Comparison of ENCODE assay signal across 1 cellular context in the genomic region with DNA sequence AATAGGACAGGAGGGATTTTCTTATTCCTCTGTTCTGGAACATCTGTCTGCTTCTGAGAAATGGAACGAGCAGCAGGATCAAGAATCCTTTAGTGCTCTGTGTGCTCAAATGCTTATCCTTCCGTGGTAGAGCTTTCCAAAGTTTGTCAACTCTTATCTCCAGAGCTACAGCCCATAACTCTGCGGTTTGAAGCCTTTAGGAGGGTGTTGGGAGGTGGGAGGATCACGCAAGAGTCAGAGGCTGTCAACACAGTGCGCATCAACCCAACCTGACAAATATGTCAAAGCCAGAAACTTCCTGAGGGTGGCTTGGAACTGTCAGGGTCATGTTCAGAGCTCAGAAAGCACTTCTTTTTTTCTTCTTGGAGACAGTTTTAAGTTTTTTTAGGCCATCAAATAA.
TF ChIP-seq lines count a peak whose summit lies in the region.

No MANE protein-coding gene starts in this region.

TF ChIP-seq in K562, 482 proteins besides CTCF, POLR2A, EP300 and RAD21 (continued from another document and continues in another):
- TF ChIP-seq CHD4 (IDR thresholded peaks at IDR 0.05; ENCODE audit: insufficient read depth, insufficient replicate concordance, low read depth, low read length, poor library complexity, severe bottlenecking) (no peak), ZNF408 (CRISPR knock-in tag; IDR thresholded peaks at IDR 0.05; ENCODE audit: low read depth) (no peak), HMG20A (CRISPR knock-in tag; conservative IDR thresholded peaks at IDR 0.05) (no peak), SRF (CRISPR knock-in tag; IDR thresholded peaks at IDR 0.05) (no peak), CBX3 (IDR thresholded peaks at IDR 0.05; ENCODE audit: borderline replicate concordance in 1 of 2, low read length in 2 of 2) (peak in 1 of 2 experiments; percentile 70; a peak in 1 of 3 replicates), HDAC3 (IDR thresholded peaks at IDR 0.05; ENCODE audit: borderline replicate concordance, partially characterized antibody) (no peak), FUS (optimal IDR thresholded peaks at IDR 0.05; ENCODE audit: low read depth, low read length) (no peak), ZNF778 (CRISPR knock-in tag; IDR thresholded peaks at IDR 0.05) (no peak), CEBPB (tag; IDR thresholded peaks at IDR 0.05) (peak; percentile 45; the same call in 1 of the 2 replicates), POLR2AphosphoS5 (IDR thresholded peaks at IDR 0.05; ENCODE audit: control insufficient read depth, insufficient read depth, low read depth, low read length) (peak; percentile 80), STAG1 (CRISPR knock-in tag; IDR thresholded peaks at IDR 0.05; ENCODE audit: borderline replicate concordance) (no peak), ILK (tag; IDR thresholded peaks at IDR 0.05; ENCODE audit: borderline replicate concordance, low read depth) (no peak), SPI1 (IDR thresholded peaks at IDR 0.05; ENCODE audit: borderline replicate concordance, low read depth, low read length) (0 out of 2 replicates have a peak, but pooled peaks have one; percentile 4), RBFOX2 (IDR thresholded peaks at IDR 0.05; ENCODE audit: low read depth, low read length) (no peak), ELF1 (tag; IDR thresholded peaks at IDR 0.05) (no peak), ZNF143 (CRISPR knock-in tag; IDR thresholded peaks at IDR 0.05) (no peak), EHMT2 (IDR thresholded peaks at IDR 0.05) (peak; percentile 71; the same call in 1 of the 2 replicates), HOXB6 (CRISPR knock-in tag; IDR thresholded peaks at IDR 0.05; ENCODE audit: borderline replicate concordance) (no peak), GABPA (tag; conservative IDR thresholded peaks at IDR 0.05; ENCODE audit: low read depth) (no peak), TAL1 (IDR thresholded peaks at IDR 0.05) (peak; percentile 80), FOXA1 (IDR thresholded peaks at IDR 0.05; ENCODE audit: borderline replicate concordance) (no peak), NCOA1 (IDR thresholded peaks at IDR 0.05; ENCODE audit: low read depth) (0 out of 2 replicates have a peak, but pooled peaks have one; percentile 26), SMARCB1 (IDR thresholded peaks at IDR 0.05; ENCODE audit: insufficient read length, low read depth) (no peak), STAT5B (CRISPR knock-in tag; IDR thresholded peaks at IDR 0.05) (no peak)
- TF ChIP-seq, protein P1, sequence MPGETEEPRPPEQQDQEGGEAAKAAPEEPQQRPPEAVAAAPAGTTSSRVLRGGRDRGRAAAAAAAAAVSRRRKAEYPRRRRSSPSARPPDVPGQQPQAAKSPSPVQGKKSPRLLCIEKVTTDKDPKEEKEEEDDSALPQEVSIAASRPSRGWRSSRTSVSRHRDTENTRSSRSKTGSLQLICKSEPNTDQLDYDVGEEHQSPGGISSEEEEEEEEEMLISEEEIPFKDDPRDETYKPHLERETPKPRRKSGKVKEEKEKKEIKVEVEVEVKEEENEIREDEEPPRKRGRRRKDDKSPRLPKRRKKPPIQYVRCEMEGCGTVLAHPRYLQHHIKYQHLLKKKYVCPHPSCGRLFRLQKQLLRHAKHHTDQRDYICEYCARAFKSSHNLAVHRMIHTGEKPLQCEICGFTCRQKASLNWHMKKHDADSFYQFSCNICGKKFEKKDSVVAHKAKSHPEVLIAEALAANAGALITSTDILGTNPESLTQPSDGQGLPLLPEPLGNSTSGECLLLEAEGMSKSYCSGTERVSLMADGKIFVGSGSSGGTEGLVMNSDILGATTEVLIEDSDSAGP (CRISPR knock-in tag; IDR thresholded peaks at IDR 0.05) = no peak
- TF ChIP-seq, protein P2, sequence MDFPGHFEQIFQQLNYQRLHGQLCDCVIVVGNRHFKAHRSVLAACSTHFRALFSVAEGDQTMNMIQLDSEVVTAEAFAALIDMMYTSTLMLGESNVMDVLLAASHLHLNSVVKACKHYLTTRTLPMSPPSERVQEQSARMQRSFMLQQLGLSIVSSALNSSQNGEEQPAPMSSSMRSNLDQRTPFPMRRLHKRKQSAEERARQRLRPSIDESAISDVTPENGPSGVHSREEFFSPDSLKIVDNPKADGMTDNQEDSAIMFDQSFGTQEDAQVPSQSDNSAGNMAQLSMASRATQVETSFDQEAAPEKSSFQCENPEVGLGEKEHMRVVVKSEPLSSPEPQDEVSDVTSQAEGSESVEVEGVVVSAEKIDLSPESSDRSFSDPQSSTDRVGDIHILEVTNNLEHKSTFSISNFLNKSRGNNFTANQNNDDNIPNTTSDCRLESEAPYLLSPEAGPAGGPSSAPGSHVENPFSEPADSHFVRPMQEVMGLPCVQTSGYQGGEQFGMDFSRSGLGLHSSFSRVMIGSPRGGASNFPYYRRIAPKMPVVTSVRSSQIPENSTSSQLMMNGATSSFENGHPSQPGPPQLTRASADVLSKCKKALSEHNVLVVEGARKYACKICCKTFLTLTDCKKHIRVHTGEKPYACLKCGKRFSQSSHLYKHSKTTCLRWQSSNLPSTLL (IDR thresholded peaks at IDR 0.05) = no peak
- TF ChIP-seq, protein P3, sequence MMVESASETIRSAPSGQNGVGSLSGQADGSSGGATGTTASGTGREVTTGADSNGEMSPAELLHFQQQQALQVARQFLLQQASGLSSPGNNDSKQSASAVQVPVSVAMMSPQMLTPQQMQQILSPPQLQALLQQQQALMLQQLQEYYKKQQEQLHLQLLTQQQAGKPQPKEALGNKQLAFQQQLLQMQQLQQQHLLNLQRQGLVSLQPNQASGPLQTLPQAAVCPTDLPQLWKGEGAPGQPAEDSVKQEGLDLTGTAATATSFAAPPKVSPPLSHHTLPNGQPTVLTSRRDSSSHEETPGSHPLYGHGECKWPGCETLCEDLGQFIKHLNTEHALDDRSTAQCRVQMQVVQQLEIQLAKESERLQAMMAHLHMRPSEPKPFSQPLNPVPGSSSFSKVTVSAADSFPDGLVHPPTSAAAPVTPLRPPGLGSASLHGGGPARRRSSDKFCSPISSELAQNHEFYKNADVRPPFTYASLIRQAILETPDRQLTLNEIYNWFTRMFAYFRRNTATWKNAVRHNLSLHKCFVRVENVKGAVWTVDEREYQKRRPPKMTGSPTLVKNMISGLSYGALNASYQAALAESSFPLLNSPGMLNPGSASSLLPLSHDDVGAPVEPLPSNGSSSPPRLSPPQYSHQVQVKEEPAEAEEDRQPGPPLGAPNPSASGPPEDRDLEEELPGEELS (CRISPR knock-in tag; IDR thresholded peaks at IDR 0.05; ENCODE audit: borderline replicate concordance) = no peak
- TF ChIP-seq, protein P4, sequence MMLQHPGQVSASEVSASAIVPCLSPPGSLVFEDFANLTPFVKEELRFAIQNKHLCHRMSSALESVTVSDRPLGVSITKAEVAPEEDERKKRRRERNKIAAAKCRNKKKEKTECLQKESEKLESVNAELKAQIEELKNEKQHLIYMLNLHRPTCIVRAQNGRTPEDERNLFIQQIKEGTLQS (IDR thresholded peaks at IDR 0.05) = no peak
- TF ChIP-seq, protein P4 (CRISPR knock-in tag; conservative IDR thresholded peaks at IDR 0.05) = no peak
- TF ChIP-seq, protein P5, sequence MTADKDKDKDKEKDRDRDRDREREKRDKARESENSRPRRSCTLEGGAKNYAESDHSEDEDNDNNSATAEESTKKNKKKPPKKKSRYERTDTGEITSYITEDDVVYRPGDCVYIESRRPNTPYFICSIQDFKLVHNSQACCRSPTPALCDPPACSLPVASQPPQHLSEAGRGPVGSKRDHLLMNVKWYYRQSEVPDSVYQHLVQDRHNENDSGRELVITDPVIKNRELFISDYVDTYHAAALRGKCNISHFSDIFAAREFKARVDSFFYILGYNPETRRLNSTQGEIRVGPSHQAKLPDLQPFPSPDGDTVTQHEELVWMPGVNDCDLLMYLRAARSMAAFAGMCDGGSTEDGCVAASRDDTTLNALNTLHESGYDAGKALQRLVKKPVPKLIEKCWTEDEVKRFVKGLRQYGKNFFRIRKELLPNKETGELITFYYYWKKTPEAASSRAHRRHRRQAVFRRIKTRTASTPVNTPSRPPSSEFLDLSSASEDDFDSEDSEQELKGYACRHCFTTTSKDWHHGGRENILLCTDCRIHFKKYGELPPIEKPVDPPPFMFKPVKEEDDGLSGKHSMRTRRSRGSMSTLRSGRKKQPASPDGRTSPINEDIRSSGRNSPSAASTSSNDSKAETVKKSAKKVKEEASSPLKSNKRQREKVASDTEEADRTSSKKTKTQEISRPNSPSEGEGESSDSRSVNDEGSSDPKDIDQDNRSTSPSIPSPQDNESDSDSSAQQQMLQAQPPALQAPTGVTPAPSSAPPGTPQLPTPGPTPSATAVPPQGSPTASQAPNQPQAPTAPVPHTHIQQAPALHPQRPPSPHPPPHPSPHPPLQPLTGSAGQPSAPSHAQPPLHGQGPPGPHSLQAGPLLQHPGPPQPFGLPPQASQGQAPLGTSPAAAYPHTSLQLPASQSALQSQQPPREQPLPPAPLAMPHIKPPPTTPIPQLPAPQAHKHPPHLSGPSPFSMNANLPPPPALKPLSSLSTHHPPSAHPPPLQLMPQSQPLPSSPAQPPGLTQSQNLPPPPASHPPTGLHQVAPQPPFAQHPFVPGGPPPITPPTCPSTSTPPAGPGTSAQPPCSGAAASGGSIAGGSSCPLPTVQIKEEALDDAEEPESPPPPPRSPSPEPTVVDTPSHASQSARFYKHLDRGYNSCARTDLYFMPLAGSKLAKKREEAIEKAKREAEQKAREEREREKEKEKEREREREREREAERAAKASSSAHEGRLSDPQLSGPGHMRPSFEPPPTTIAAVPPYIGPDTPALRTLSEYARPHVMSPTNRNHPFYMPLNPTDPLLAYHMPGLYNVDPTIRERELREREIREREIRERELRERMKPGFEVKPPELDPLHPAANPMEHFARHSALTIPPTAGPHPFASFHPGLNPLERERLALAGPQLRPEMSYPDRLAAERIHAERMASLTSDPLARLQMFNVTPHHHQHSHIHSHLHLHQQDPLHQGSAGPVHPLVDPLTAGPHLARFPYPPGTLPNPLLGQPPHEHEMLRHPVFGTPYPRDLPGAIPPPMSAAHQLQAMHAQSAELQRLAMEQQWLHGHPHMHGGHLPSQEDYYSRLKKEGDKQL (CRISPR knock-in tag; IDR thresholded peaks at IDR 0.05; ENCODE audit: borderline replicate concordance) = no peak
- TF ChIP-seq, protein P6, sequence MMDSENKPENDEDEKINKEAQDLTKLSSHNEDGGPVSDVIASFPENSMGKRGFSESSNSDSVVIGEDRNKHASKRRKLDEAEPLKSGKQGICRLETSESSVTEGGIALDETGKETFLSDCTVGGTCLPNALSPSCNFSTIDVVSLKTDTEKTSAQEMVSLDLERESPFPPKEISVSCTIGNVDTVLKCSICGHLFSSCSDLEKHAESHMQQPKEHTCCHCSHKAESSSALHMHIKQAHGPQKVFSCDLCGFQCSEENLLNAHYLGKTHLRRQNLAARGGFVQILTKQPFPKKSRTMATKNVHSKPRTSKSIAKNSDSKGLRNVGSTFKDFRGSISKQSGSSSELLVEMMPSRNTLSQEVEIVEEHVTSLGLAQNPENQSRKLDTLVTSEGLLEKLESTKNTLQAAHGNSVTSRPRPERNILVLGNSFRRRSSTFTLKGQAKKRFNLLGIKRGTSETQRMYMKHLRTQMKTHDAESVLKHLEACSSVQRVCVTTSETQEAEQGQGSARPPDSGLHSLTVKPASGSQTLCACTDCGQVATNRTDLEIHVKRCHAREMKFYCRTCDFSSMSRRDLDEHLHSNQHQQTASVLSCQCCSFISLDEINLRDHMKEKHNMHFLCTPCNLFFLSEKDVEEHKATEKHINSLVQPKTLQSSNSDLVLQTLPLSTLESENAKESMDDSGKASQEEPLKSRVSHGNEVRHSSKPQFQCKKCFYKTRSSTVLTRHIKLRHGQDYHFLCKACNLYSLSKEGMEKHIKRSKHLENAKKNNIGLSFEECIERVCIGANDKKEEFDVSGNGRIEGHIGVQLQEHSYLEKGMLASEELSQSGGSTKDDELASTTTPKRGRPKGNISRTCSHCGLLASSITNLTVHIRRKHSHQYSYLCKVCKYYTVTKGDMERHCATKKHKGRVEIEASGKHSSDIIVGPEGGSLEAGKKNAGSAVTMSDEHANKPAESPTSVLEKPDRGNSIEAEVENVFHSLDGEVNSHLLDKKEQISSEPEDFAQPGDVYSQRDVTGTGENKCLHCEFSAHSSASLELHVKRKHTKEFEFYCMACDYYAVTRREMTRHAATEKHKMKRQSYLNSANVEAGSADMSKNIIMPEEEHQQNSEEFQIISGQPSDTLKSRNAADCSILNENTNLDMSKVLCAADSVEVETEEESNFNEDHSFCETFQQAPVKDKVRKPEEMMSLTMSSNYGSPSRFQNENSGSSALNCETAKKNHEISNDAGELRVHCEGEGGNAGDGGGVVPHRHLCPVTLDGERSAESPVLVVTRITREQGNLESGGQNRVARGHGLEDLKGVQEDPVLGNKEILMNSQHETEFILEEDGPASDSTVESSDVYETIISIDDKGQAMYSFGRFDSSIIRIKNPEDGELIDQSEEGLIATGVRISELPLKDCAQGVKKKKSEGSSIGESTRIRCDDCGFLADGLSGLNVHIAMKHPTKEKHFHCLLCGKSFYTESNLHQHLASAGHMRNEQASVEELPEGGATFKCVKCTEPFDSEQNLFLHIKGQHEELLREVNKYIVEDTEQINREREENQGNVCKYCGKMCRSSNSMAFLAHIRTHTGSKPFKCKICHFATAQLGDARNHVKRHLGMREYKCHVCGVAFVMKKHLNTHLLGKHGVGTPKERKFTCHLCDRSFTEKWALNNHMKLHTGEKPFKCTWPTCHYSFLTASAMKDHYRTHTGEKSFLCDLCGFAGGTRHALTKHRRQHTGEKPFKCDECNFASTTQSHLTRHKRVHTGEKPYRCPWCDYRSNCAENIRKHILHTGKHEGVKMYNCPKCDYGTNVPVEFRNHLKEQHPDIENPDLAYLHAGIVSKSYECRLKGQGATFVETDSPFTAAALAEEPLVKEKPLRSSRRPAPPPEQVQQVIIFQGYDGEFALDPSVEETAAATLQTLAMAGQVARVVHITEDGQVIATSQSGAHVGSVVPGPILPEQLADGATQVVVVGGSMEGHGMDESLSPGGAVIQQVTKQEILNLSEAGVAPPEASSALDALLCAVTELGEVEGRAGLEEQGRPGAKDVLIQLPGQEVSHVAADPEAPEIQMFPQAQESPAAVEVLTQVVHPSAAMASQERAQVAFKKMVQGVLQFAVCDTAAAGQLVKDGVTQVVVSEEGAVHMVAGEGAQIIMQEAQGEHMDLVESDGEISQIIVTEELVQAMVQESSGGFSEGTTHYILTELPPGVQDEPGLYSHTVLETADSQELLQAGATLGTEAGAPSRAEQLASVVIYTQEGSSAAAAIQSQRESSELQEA (IDR thresholded peaks at IDR 0.05; ENCODE audit: low read depth) = no peak
- TF ChIP-seq, protein P7, sequence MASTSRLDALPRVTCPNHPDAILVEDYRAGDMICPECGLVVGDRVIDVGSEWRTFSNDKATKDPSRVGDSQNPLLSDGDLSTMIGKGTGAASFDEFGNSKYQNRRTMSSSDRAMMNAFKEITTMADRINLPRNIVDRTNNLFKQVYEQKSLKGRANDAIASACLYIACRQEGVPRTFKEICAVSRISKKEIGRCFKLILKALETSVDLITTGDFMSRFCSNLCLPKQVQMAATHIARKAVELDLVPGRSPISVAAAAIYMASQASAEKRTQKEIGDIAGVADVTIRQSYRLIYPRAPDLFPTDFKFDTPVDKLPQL (IDR thresholded peaks at IDR 0.05; ENCODE audit: extremely low read depth, insufficient read length) = no peak
